1 cellular context compared by ENCODE assay signal in genomic region chr1:100582943-100583342, GRCh38.
A peak's percentile ranks its signal among the peaks of the same experiment; 100 is the strongest.
TF ChIP-seq lines count a peak whose summit lies in the region.

No MANE protein-coding gene starts in this region.

TF ChIP-seq in HepG2, 621 proteins besides CTCF, POLR2A, EP300 and RAD21 (continued from another document):
- peak; percentile 78; the same call in 1 of the 2 replicates for TF ChIP-seq ZNF281 (CRISPR knock-in tag; IDR thresholded peaks at IDR 0.05; ENCODE audit: borderline replicate concordance)
- TF ChIP-seq MAFK (conservative IDR thresholded peaks at IDR 0.05 in 1 of 2, IDR thresholded peaks at IDR 0.05 in 1 of 2; ENCODE audit: low read length in 2 of 2): peak; percentile 38 to 41; a peak in 2 of 4 replicates
- TF ChIP-seq, protein P1, sequence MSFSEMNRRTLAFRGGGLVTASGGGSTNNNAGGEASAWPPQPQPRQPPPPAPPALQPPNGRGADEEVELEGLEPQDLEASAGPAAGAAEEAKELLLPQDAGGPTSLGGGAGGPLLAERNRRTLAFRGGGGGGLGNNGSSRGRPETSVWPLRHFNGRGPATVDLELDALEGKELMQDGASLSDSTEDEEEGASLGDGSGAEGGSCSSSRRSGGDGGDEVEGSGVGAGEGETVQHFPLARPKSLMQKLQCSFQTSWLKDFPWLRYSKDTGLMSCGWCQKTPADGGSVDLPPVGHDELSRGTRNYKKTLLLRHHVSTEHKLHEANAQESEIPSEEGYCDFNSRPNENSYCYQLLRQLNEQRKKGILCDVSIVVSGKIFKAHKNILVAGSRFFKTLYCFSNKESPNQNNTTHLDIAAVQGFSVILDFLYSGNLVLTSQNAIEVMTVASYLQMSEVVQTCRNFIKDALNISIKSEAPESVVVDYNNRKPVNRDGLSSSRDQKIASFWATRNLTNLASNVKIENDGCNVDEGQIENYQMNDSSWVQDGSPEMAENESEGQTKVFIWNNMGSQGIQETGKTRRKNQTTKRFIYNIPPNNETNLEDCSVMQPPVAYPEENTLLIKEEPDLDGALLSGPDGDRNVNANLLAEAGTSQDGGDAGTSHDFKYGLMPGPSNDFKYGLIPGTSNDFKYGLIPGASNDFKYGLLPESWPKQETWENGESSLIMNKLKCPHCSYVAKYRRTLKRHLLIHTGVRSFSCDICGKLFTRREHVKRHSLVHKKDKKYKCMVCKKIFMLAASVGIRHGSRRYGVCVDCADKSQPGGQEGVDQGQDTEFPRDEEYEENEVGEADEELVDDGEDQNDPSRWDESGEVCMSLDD (CRISPR knock-in tag; IDR thresholded peaks at IDR 0.05; ENCODE audit: borderline replicate concordance): 0 out of 2 replicates have a peak, but pooled peaks have one; percentile 31
- TF ChIP-seq ZNF362 (CRISPR knock-in tag; IDR thresholded peaks at IDR 0.05; ENCODE audit: borderline replicate concordance): peak; percentile 61; the same call in 1 of the 2 replicates
- peak; percentile 96; the same call in 1 of the 2 replicates for TF ChIP-seq NCOR1 (IDR thresholded peaks at IDR 0.05; ENCODE audit: borderline replicate concordance, low read length)
- peak in 1 of 2 experiments; percentile 43; a peak in 1 of 4 replicates for TF ChIP-seq NR2F1 (CRISPR knock-in tag; IDR thresholded peaks at IDR 0.05)
- TF ChIP-seq, protein P2, sequence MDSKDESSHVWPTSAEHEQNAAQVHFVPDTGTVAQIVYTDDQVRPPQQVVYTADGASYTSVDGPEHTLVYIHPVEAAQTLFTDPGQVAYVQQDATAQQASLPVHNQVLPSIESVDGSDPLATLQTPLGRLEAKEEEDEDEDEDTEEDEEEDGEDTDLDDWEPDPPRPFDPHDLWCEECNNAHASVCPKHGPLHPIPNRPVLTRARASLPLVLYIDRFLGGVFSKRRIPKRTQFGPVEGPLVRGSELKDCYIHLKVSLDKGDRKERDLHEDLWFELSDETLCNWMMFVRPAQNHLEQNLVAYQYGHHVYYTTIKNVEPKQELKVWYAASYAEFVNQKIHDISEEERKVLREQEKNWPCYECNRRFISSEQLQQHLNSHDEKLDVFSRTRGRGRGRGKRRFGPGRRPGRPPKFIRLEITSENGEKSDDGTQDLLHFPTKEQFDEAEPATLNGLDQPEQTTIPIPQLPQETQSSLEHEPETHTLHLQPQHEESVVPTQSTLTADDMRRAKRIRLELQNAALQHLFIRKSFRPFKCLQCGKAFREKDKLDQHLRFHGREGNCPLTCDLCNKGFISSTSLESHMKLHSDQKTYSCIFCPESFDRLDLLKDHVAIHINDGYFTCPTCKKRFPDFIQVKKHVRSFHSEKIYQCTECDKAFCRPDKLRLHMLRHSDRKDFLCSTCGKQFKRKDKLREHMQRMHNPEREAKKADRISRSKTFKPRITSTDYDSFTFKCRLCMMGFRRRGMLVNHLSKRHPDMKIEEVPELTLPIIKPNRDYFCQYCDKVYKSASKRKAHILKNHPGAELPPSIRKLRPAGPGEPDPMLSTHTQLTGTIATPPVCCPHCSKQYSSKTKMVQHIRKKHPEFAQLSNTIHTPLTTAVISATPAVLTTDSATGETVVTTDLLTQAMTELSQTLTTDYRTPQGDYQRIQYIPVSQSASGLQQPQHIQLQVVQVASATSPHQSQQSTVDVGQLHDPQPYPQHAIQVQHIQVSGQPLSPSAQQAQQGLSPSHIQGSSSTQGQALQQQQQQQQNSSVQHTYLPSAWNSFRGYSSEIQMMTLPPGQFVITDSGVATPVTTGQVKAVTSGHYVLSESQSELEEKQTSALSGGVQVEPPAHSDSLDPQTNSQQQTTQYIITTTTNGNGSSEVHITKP (CRISPR knock-in tag; IDR thresholded peaks at IDR 0.05; ENCODE audit: low read depth): no peak
- TF ChIP-seq LCORL (IDR thresholded peaks at IDR 0.05): peak; percentile 57; the same call in 1 of the 2 replicates
- TF ChIP-seq LCORL (CRISPR knock-in tag; IDR thresholded peaks at IDR 0.05): peak; percentile 65; the same call in 1 of the 2 replicates
- TF ChIP-seq MLX (CRISPR knock-in tag; IDR thresholded peaks at IDR 0.05): 0 out of 2 replicates have a peak, but pooled peaks have one; percentile 16
- TF ChIP-seq GFI1 (CRISPR knock-in tag; IDR thresholded peaks at IDR 0.05; ENCODE audit: borderline replicate concordance): peak; percentile 59
TF ChIP-seq in HepG2: peak in this region for 66.
